8 cellular contexts compared by ENCODE assay signal in the genomic region with DNA sequence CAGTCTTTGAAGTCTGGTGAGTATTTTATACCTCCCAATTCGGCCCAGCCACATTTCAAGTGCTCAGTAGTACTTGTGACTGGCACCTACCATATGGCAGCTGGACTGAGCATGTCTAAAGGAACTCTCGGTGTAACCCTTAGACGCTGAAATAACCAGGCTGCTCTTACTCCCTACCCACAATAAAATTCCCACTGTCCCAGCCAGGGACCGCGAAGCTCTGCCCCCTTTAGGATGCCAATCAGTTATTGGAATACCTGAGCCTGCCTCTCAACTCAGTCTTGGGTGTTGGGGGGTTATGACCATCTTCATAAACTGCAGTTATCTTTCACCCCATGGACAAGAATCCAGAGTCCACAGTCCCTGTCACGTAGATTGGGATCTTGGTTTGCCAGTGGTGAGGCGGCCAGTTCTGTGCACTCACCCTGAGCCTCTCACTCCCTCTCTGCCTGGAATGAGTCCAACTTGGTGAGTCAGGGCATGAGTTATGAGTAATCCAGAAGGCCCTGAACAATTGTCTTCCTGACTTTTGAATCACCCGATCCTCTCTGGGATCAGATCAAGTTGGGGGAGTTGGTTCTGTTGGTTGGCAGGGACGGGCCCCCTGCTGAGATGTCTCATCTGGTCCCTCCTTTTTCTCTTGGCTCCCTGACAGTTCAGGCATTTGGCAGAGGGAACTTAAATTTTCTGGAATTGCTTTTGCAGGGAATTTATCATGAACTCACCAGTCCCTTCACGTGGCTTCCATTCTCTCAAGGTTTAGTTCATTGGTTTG.
DNase-seq lines count a peak whose midpoint lies in the region; ATAC-seq, FAIRE-seq and TF ChIP-seq lines count a peak whose summit lies in the region.

No MANE protein-coding gene starts in this region.

- DNase-seq in activated naive CD4-positive, alpha-beta T cell treated with anti-CD3 and anti-CD28 coated beads, Interleukin-2, amount 50 U/mL, for 72 hours (ENCODE audit: low spot score in 2 of 2) = peak in 1 of 2 donors; percentile 10
- DNase-seq in activated naive CD4-positive, alpha-beta T cell treated with anti-CD3 and anti-CD28 coated beads, Interleukin-2, amount 50 U/mL, for 16 hours = no peak
- DNase-seq in RPMI7951 (ENCODE audit: low read depth) (peak; percentile 100), fibroblast of the aortic adventitia (ENCODE audit: low read depth) (peak; percentile 100), posterior cingulate gyrus (peak in 7 of 10 donors; percentile 29 to 86 (median 53)), GM12892 (ENCODE audit: insufficient read length) (no peak), NOMO-1 treated with dmso at 0.1 percent for 144 hours (lab: John Stamatoyannopoulos, UW; ENCODE audit: unreplicated experiment) (no peak)

- H3K4me3 ChIP-seq in fibroblast of the aortic adventitia (ENCODE audit: low read depth, low read length) = no peak overlapping the region

- peak; percentile 61 to 72 for ATAC-seq in activated naive CD4-positive, alpha-beta T cell treated with anti-CD3 and anti-CD28 coated beads, Interleukin-2, amount 50 U/mL, for 72 hours
- no peak for ATAC-seq in GM21619 (IDR thresholded peaks at IDR 0.05; ENCODE audit: unreplicated experiment)

- FAIRE-seq in GM12892 (lab: Jason Lieb, UNC) = no peak

- H3K27ac Mint-ChIP-seq in activated naive CD4-positive, alpha-beta T cell treated with anti-CD3 and anti-CD28 coated beads, Interleukin-2, amount 50 U/mL, for 72 hours = no peak overlapping the region

- H3K9me3 Mint-ChIP-seq in activated naive CD4-positive, alpha-beta T cell treated with anti-CD3 and anti-CD28 coated beads, Interleukin-2, amount 50 U/mL, for 72 hours = peaks cover 5 to 6% of the 10 kb centered on the region in 2 donors

- peaks cover 0 to 8% of the 10 kb centered on the region in 2 donors for H3K36me3 Mint-ChIP-seq in activated naive CD4-positive, alpha-beta T cell treated with anti-CD3 and anti-CD28 coated beads, Interleukin-2, amount 50 U/mL, for 72 hours

- TF ChIP-seq CTCF in fibroblast of the aortic adventitia (IDR thresholded peaks at IDR 0.05; ENCODE audit: insufficient read depth, low read length) = no peak

- intact Hi-C loops in posterior cingulate gyrus (cut with DNase I) = no loop called here

- no peak for TF ChIP-seq POLR2A in GM12892 (IDR thresholded peaks at IDR 0.05; ENCODE audit: low read depth, low read length)

Comparison
In these comparisons a context has a peak if more than half of its experiments do, and no peak if none do; other contexts are left out.
1. DNase-seq: peak in RPMI7951 (single experiment), fibroblast of the aortic adventitia (single experiment) and posterior cingulate gyrus (7 of 10); none in activated naive CD4-positive, alpha-beta T cell treated with anti-CD3 and anti-CD28 coated beads, Interleukin-2, amount 50 U/mL, for 16 hours (single experiment), GM12892 (single experiment) and NOMO-1 treated with dmso at 0.1 percent for 144 hours (single experiment).